In the genomic region with DNA sequence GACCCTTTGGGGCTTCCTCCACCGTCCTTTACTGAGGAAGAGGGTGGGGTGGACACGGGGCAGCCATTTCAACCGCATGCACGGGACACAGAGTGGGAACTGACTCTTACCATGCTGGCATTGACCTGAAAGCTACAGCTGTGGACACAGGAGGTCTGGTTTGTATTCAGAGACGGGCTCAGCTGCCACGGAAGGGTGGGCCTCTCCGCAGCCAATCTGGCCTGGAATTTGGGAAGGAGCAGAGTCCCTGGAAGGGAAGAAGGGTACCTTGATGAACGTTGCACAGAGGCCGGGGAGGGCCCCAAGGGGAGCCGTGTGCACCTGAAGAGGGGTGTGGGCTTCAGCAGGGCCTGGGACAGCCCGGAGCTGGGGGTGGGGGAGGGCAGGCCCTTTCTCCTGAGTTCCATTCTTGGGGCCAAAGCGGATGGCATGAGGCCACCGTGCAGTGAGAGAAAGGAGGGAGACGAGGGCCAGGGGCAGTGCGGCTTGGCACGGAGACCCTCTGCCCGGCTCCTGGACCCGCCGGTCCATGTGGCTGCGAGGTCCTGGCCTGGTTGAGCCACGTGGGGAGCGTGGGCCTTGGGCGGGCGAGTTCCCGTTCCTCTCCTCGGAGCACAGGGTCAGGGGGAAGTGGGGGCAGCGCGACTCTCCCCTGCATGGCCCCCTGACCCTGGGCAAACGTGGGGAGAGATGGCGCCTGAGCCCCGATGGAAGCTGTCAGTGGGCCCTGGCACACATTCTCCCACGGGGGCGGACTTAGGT, we compare ENCODE assay signal across 22 cellular contexts. TPM values are rescaled to one million over a fixed set of nuclear protein-coding genes. Genes with fewer than 3 reads are reported as not detected.
DNase-seq lines count a peak whose midpoint lies in the region; ATAC-seq and TF ChIP-seq lines count a peak whose summit lies in the region.
"Had no signal": no experiment of that assay in that cellular context is flagged by ENCODE, and none has a peak within 500 bp of the region (broad histone marks: within the 10 kb centered on the region; RNA-seq: fewer than 3 reads in every experiment).

No MANE protein-coding gene starts in this region.

- TF ChIP-seq CTCF in gastroesophageal sphincter (IDR thresholded peaks at IDR 0.05) (no peak), mesothelial cell of epicardium (IDR thresholded peaks at IDR 0.05; ENCODE audit: unreplicated experiment) (no peak), uterus (IDR thresholded peaks at IDR 0.05) (no peak)

- H3K4me3 ChIP-seq in NT2/D1 (ENCODE audit: insufficient read length, low read depth) (no peak overlapping the region), gastroesophageal sphincter (no peak overlapping the region), uterus (no peak overlapping the region), aorta (ENCODE audit: low read length in 2 of 2) (no peak overlapping the region), SJCRH30 (no peak overlapping the region)
- H3K4me3 ChIP-seq: adrenal gland; BLaER1 treated with 17β-estradiol and CSF1 and Interleukin-3, amounts not matched to agents 10 nM and 100 nM had no signal

- TF ChIP-seq EP300 in gastroesophageal sphincter (IDR thresholded peaks at IDR 0.05): no peak

- peak overlapping the region; percentile 50 for H3K4me3 Mint-ChIP-seq in mesothelial cell of epicardium
- H3K4me3 Mint-ChIP-seq: activated CD8-positive, alpha-beta T cell treated with anti-CD3 and anti-CD28 coated beads for 36 hours; activated T-helper 1 cell treated with anti-CD3 and anti-CD28 coated beads, Interleukin-12 subunit alpha, Interleukin-12 subunit beta, Interleukin-2, Interleukin-4 antibody, amounts not matched to agents 30 ng/mL and 10 ng/mL and 1 ng/mL, durations not matched to agents 14 hours and 24 hours and 36 hours; stimulated activated naive CD8-positive, alpha-beta T cell treated with anti-CD3 and anti-CD28 coated beads, Interleukin-15, amount 100 ng/mL, for 72 hours had no signal

- H3K36me3 ChIP-seq in NT2/D1 (ENCODE audit: insufficient read depth, insufficient read length, low read length) (peaks cover 36% of the 10 kb centered on the region), gastroesophageal sphincter (peaks cover 0 to 34% of the 10 kb centered on the region in 2 donors), uterus (no peaks in the 10 kb centered on the region), aorta (ENCODE audit: control insufficient read depth in 1 of 2, insufficient read depth in 2 of 2, low read length in 1 of 2) (no peaks in the 10 kb centered on the region), SJCRH30 (no peaks in the 10 kb centered on the region)

- H3K27me3 Mint-ChIP-seq in mesothelial cell of epicardium (ENCODE audit: low read depth): no peaks in the 10 kb centered on the region

- in situ Hi-C loops in ACHN (cut with HindIII; ENCODE audit: low pct_ligation_motif_present, low pct_unique_long_range_greater_than_20kb, low sequenced_read_pairs): no loop called here

- peaks cover 25% of the 10 kb centered on the region for H3K36me3 Mint-ChIP-seq in mesothelial cell of epicardium

- H3K9me3 ChIP-seq in NT2/D1 (ENCODE audit: insufficient read depth, low read length): no peaks in the 10 kb centered on the region
- no peaks in the 10 kb centered on the region for H3K9me3 ChIP-seq in gastroesophageal sphincter
- no peaks in the 10 kb centered on the region for H3K9me3 ChIP-seq in uterus
- no peaks in the 10 kb centered on the region for H3K9me3 ChIP-seq in aorta (ENCODE audit: control insufficient read depth, low read length)
- no peaks in the 10 kb centered on the region for H3K9me3 ChIP-seq in SJCRH30 (replicated peaks)
- H3K9me3 ChIP-seq: adrenal gland; BLaER1 treated with 17β-estradiol and CSF1 and Interleukin-3, amounts not matched to agents 10 nM and 100 nM had no signal

- no peak for ATAC-seq in gastroesophageal sphincter
- no peak for ATAC-seq in aorta (ENCODE audit: low FRiP score)
- ATAC-seq: activated CD8-positive, alpha-beta T cell treated with anti-CD3 and anti-CD28 coated beads for 36 hours had no signal

- H3K27ac ChIP-seq in gastroesophageal sphincter (peak overlapping the region in 3 of 4 donors; percentile 48 to 65 (median 55)), uterus (peak overlapping the region; percentile 53 to 72), aorta (ENCODE audit: low read depth in 1 of 2, low read length in 2 of 2) (no peak overlapping the region), SJCRH30 (no peak overlapping the region)
- H3K27ac ChIP-seq: parathyroid adenoma had no signal

- DNase-seq in NT2/D1 (ENCODE audit: low read depth, low spot score): no peak
- no peak for DNase-seq in mesothelial cell of epicardium (ENCODE audit: low spot score in 2 of 2, unreplicated experiment in 2 of 2)
- DNase-seq in uterus: peak in 1 of 2 donors; percentile 27
- no peak for DNase-seq in aorta
- no peak for DNase-seq in ACHN
- DNase-seq in SJCRH30: no peak
- DNase-seq: activated CD8-positive, alpha-beta T cell treated with anti-CD3 and anti-CD28 coated beads for 36 hours; DMS79; MM.1S; NCI-H187 treated with DMSO at 0.1 percent for 48 hours; stimulated activated CD4-positive, alpha-beta T cell treated with anti-CD3 and anti-CD28 coated beads, Interleukin-12 subunit alpha, Interleukin-12 subunit beta, amount 100 ng/mL, for 4 hours; stimulated activated naive CD8-positive, alpha-beta T cell treated with anti-CD3 and anti-CD28 coated beads, Interleukin-15, amount 100 ng/mL, for 72 hours had no signal

- intact Hi-C loops in uterus (cut with DNase I; ENCODE audit: low total_unique reads) (no loop called here), aorta (cut with DNase I) (no loop called here)

- no peak for TF ChIP-seq POLR2A in gastroesophageal sphincter (IDR thresholded peaks at IDR 0.05)
- TF ChIP-seq POLR2A in uterus (IDR thresholded peaks at IDR 0.05): no peak

- H3K9me3 Mint-ChIP-seq in mesothelial cell of epicardium: no peaks in the 10 kb centered on the region
- H3K9me3 Mint-ChIP-seq: activated CD8-positive, alpha-beta T cell treated with anti-CD3 and anti-CD28 coated beads for 36 hours; activated T-helper 1 cell treated with anti-CD3 and anti-CD28 coated beads, Interleukin-12 subunit alpha, Interleukin-12 subunit beta, Interleukin-2, Interleukin-4 antibody, amounts not matched to agents 30 ng/mL and 10 ng/mL and 1 ng/mL, durations not matched to agents 14 hours and 24 hours and 36 hours; stimulated activated naive CD8-positive, alpha-beta T cell treated with anti-CD3 and anti-CD28 coated beads, Interleukin-15, amount 100 ng/mL, for 72 hours had no signal

- H3K9ac ChIP-seq in NT2/D1 (ENCODE audit: insufficient read length, low read depth): peak overlapping the region; percentile 81
- H3K9ac ChIP-seq: parathyroid adenoma had no signal

- H3K4me1 ChIP-seq in NT2/D1 (ENCODE audit: insufficient read depth, insufficient read length) (peaks cover 9% of the 10 kb centered on the region), gastroesophageal sphincter (peaks cover 0 to 30% (median 12%) of the 10 kb centered on the region in 3 donors), uterus (peaks cover 0 to 15% of the 10 kb centered on the region in 2 donors), aorta (ENCODE audit: control insufficient read depth in 1 of 2, insufficient read depth in 2 of 2, low read length in 2 of 2) (no peaks in the 10 kb centered on the region), SJCRH30 (peaks cover 13% of the 10 kb centered on the region)

- H3K27ac Mint-ChIP-seq in mesothelial cell of epicardium: peak overlapping the region; percentile 53
- H3K27ac Mint-ChIP-seq: activated CD8-positive, alpha-beta T cell treated with anti-CD3 and anti-CD28 coated beads for 36 hours; activated T-helper 1 cell treated with anti-CD3 and anti-CD28 coated beads, Interleukin-12 subunit alpha, Interleukin-12 subunit beta, Interleukin-2, Interleukin-4 antibody, amounts not matched to agents 30 ng/mL and 10 ng/mL and 1 ng/mL, durations not matched to agents 14 hours and 24 hours and 36 hours; stimulated activated naive CD8-positive, alpha-beta T cell treated with anti-CD3 and anti-CD28 coated beads, Interleukin-15, amount 100 ng/mL, for 72 hours had no signal

- WGBS in gastroesophageal sphincter (ENCODE audit: low coverage in 1 of 2), 2 donors: 57 to 78% methylated on average over 3 to 5 of the region's 33 CpGs
- 72 to 73% methylated on average over 33 of the region's 33 CpGs for WGBS in aorta, 2 donors

- H3K4me1 Mint-ChIP-seq in mesothelial cell of epicardium: peaks cover 43% of the 10 kb centered on the region

- no peaks in the 10 kb centered on the region for H3K27me3 ChIP-seq in NT2/D1 (ENCODE audit: insufficient read depth, insufficient read length)
- peaks cover 45% of the 10 kb centered on the region for H3K27me3 ChIP-seq in gastroesophageal sphincter
- no peaks in the 10 kb centered on the region for H3K27me3 ChIP-seq in uterus
- no peaks in the 10 kb centered on the region for H3K27me3 ChIP-seq in aorta (ENCODE audit: control insufficient read depth in 1 of 2, insufficient read depth in 2 of 2, low read length in 1 of 2)
- H3K27me3 ChIP-seq in SJCRH30: no peaks in the 10 kb centered on the region; the same call in 1 of the 2 replicates
- H3K27me3 ChIP-seq: adrenal gland; BLaER1 treated with 17β-estradiol and CSF1 and Interleukin-3, amounts not matched to agents 10 nM and 100 nM had no signal

RNA-seq across cellular contexts. Expression of gene TNFAIP2, which starts 14.6 kb away (rescaled TPM):
- total RNA-seq in gastroesophageal sphincter (10 to 100 TPM; 51.6 to 61.9 (median 59.1) TPM), mesothelial cell of epicardium (101 to 119 TPM (median 108 TPM) in 3 replicates), uterus (10 to 100 TPM; 29.4 to 81.4 (median 60.6) TPM), aorta (100 to 1,000 TPM in 1 of 2 donors, 10 to 100 TPM in 1; 87.3 to 219 TPM)
- polyA plus RNA-seq in aorta: 10 to 100 TPM; 26.8 to 90.8 TPM
- total RNA-seq in SJCRH30 (2014; rRNA removed; shearing (Covaris generic)): 4.6 and 5.9 TPM in 2 replicates
- total RNA-seq: OCI-LY7 had no signal

RNA-seq across cellular contexts. Expression of gene EXOC3L4, which starts 43.4 kb away (rescaled TPM):
- 1 to 10 TPM in 1 of 4 donors, under 1 TPM in 2, not detected in 1; 0.40 to 3.6 (median 0.45) TPM for total RNA-seq in gastroesophageal sphincter
- 0.18 TPM in 1 of 3 replicates, not detected in the others for total RNA-seq in mesothelial cell of epicardium
- total RNA-seq in uterus: 1 to 10 TPM in 1 of 4 donors, under 1 TPM in 2, not detected in 1; under 0.01 to 5.6 (median 0.41) TPM
- total RNA-seq in aorta: 1 to 10 TPM in 1 of 2 donors, under 1 TPM in 1; 0.68 to 4.8 TPM
- polyA plus RNA-seq in aorta: 1 to 10 TPM in 1 of 2 donors, not detected in 1; 7.4 TPM
- not detected in 2 replicates for total RNA-seq in SJCRH30 (2014; rRNA removed; shearing (Covaris generic))
- total RNA-seq: activated CD8-positive, alpha-beta T cell treated with anti-CD3 and anti-CD28 coated beads for 36 hours; activated T-helper 1 cell treated with anti-CD3 and anti-CD28 coated beads, Interleukin-12 subunit alpha, Interleukin-12 subunit beta, Interleukin-2, Interleukin-4 antibody, amounts not matched to agents 30 ng/mL and 10 ng/mL and 1 ng/mL, durations not matched to agents 14 hours and 24 hours and 36 hours; chondrocyte; endothelial cell of umbilical vein; HT1080; OCI-LY7 had no signal
- polyA plus RNA-seq: endothelial cell of umbilical vein had no signal

RNA-seq across cellular contexts. Expression of gene LBHD2, which starts 53.9 kb away (rescaled TPM):
- not detected for total RNA-seq in gastroesophageal sphincter
- not detected in 3 replicates for total RNA-seq in mesothelial cell of epicardium
- total RNA-seq in uterus: not detected
- total RNA-seq in aorta: not detected
- polyA plus RNA-seq in aorta: not detected
- not detected in 2 replicates for total RNA-seq in SJCRH30 (2014; rRNA removed; shearing (Covaris generic))
- total RNA-seq: activated CD8-positive, alpha-beta T cell treated with anti-CD3 and anti-CD28 coated beads for 36 hours; activated T-helper 1 cell treated with anti-CD3 and anti-CD28 coated beads, Interleukin-12 subunit alpha, Interleukin-12 subunit beta, Interleukin-2, Interleukin-4 antibody, amounts not matched to agents 30 ng/mL and 10 ng/mL and 1 ng/mL, durations not matched to agents 14 hours and 24 hours and 36 hours; adrenal gland; chondrocyte; endothelial cell of umbilical vein; HT1080; NCI-H460; OCI-LY7 had no signal
- polyA plus RNA-seq: adrenal gland, endothelial cell of umbilical vein had no signal

Comparison
In these comparisons a context has a peak if more than half of its experiments do, and no peak if none do; other contexts are left out.
1. H3K27ac ChIP-seq: peak in gastroesophageal sphincter (3 of 4) and uterus (2 of 2); none in aorta (0 of 2) and SJCRH30 (single experiment).